24 cellular contexts compared by ENCODE assay signal in genomic region chr10:68103867-68104255, GRCh38. TPM values are rescaled to one million over a fixed set of nuclear protein-coding genes. Genes with fewer than 3 reads are reported as not detected.
DNase-seq lines count a peak whose midpoint lies in the region; ATAC-seq, FAIRE-seq and TF ChIP-seq lines count a peak whose summit lies in the region.
"Had no signal": no experiment of that assay in that cellular context is flagged by ENCODE, and none has a peak within 500 bp of the region (broad histone marks: within the 10 kb centered on the region; RNA-seq: fewer than 3 reads in every experiment).

No MANE protein-coding gene starts in this region.

- TF ChIP-seq CTCF in A549 (IDR thresholded peaks at IDR 0.05) (no peak), HFFc6 (IDR thresholded peaks at IDR 0.05) (no peak), H1 (IDR thresholded peaks at IDR 0.05; ENCODE audit: control extremely low read depth in 1 of 3, insufficient read depth in 1 of 3, low read depth in 1 of 3, low read length in 3 of 3) (no peak), osteocyte (IDR thresholded peaks at IDR 0.05) (no peak)

- H4K8ac ChIP-seq in H1 (ENCODE audit: extremely low read depth, insufficient read depth, low read length): no peak overlapping the region

- H3K27me3 Mint-ChIP-seq in HFFc6 (ENCODE audit: insufficient read depth) (no peaks in the 10 kb centered on the region; the same call in 1 of the 2 replicates), osteocyte (ENCODE audit: unreplicated experiment) (no peaks in the 10 kb centered on the region)

- H3K27me3 ChIP-seq in H1 (replicated peaks in 1 of 4; ENCODE audit: control insufficient read depth in 3 of 4, extremely low read depth in 1 of 4, insufficient read depth in 3 of 4, low read length in 3 of 4): no peaks in the 10 kb centered on the region
- H3K27me3 ChIP-seq in aorta (ENCODE audit: control insufficient read depth in 1 of 2, insufficient read depth in 2 of 2, low read length in 1 of 2): no peaks in the 10 kb centered on the region
- H3K27me3 ChIP-seq: BLaER1, MG63 had no signal

- H2AK5ac ChIP-seq in H1 (ENCODE audit: low read depth, low read length): no peak overlapping the region

- H3K4me3 Mint-ChIP-seq in HFFc6 (peak overlapping the region; percentile 32; the same call in 1 of the 2 replicates), osteocyte (ENCODE audit: unreplicated experiment) (no peak overlapping the region)
- H3K4me3 Mint-ChIP-seq: CD8-positive, alpha-beta T cell; H9 had no signal

- no peak overlapping the region for H4K91ac ChIP-seq in H1 (replicated peaks; ENCODE audit: insufficient read length, low read length)

- no peak overlapping the region for H2BK15ac ChIP-seq in H1 (ENCODE audit: low read length)

- no peaks in the 10 kb centered on the region for H3K23me2 ChIP-seq in H1 (ENCODE audit: low read depth, low read length)

- H3K4me1 Mint-ChIP-seq in HFFc6 (ENCODE audit: low read depth): peaks cover 82% of the 10 kb centered on the region
- peaks cover 62% of the 10 kb centered on the region for H3K4me1 Mint-ChIP-seq in osteocyte (ENCODE audit: unreplicated experiment)
- H3K4me1 Mint-ChIP-seq: H9 had no signal

- H3K9me3 ChIP-seq in A549 (no peaks in the 10 kb centered on the region), H1 (ENCODE audit: insufficient read depth in 2 of 2, low read depth in 1 of 2, low read length in 1 of 2) (no peaks in the 10 kb centered on the region), aorta (ENCODE audit: control insufficient read depth, low read length) (no peaks in the 10 kb centered on the region)
- H3K9me3 ChIP-seq: BLaER1, MG63 had no signal

- TF ChIP-seq POLR2A in A549 (IDR thresholded peaks at IDR 0.05; ENCODE audit: low read length) (no peak), H1 (IDR thresholded peaks at IDR 0.05; ENCODE audit: control extremely low read depth in 1 of 2, low read depth in 2 of 2, low read length in 2 of 2) (no peak)

- no peak overlapping the region for H3K23ac ChIP-seq in H1 (ENCODE audit: insufficient read length)

- H2BK5ac ChIP-seq in H1 (ENCODE audit: low read depth, low read length): no peak overlapping the region

- WGBS in A549 (ENCODE audit: missing lambda C conversion rate): 89% methylated on average over 3 of the region's 3 CpGs
- 93% methylated on average over 3 of the region's 3 CpGs; no CpG with 5 or more reads in 1 of the 2 experiments for WGBS in H1 (ENCODE audit: extremely low coverage in 1 of 2, insufficient coverage in 1 of 2, insufficient read length in 1 of 2, insufficient replicate concordance in 2 of 2, low coverage in 1 of 2, low lambda C conversion rate in 2 of 2, missing lambda C conversion rate in 1 of 2), 2 experiments
- WGBS in aorta, 2 donors: 92 to 94% methylated on average over 3 of the region's 3 CpGs

- intact Hi-C loops in aorta (cut with DNase I): no loop called here

- H4K5ac ChIP-seq in H1 (ENCODE audit: insufficient read length, low read depth, low read length): no peak overlapping the region

- H3K18ac ChIP-seq in H1 (ENCODE audit: extremely low read depth, low read length): no peak overlapping the region

- H2BK20ac ChIP-seq in H1 (ENCODE audit: low read length): no peak overlapping the region

- ATAC-seq in A549 (no peak; a peak in 1 of 6 replicates), aorta (ENCODE audit: low FRiP score) (no peak), HG03025 (IDR thresholded peaks at IDR 0.05; ENCODE audit: low FRiP score, unreplicated experiment) (no peak)
- ATAC-seq: CD8-positive, alpha-beta T cell; HepG2 had no signal

- no peak overlapping the region for H2BK120ac ChIP-seq in H1 (replicated peaks; ENCODE audit: low read depth, low read length)

- no peak overlapping the region for H3K9ac ChIP-seq in H1 (replicated peaks in 1 of 4; ENCODE audit: extremely low read depth in 1 of 4, low read depth in 3 of 4, low read length in 3 of 4)
- H3K9ac ChIP-seq: BLaER1, KMS-11 had no signal

- no peak for TF ChIP-seq RAD21 in A549 (conservative IDR thresholded peaks at IDR 0.05 in 1 of 2, IDR thresholded peaks at IDR 0.05 in 1 of 2)
- TF ChIP-seq RAD21 in H1 (IDR thresholded peaks at IDR 0.05 in 1 of 2, conservative IDR thresholded peaks at IDR 0.05 in 1 of 2; ENCODE audit: low read depth in 2 of 2, low read length in 2 of 2): no peak

- H3K27ac ChIP-seq in A549: peak overlapping the region; percentile 26 to 68; a peak in 5 of 6 replicates
- no peak overlapping the region for H3K27ac ChIP-seq in H1 (ENCODE audit: low read depth, low read length)
- H3K27ac ChIP-seq in aorta (ENCODE audit: low read depth in 1 of 2, low read length in 2 of 2): no peak overlapping the region
- H3K27ac ChIP-seq: BLaER1, KMS-11 had no signal

- H3K4ac ChIP-seq in H1 (replicated peaks; ENCODE audit: insufficient read length, low read depth, low read length): no peak overlapping the region

- no peak for DNase-seq in A549 (ENCODE audit: low read depth in 1 of 2, low spot score in 1 of 2)
- no peak for DNase-seq in HFFc6
- no peak for DNase-seq in H1 (ENCODE audit: low read depth in 1 of 2, low spot score in 2 of 2)
- DNase-seq in osteocyte (ENCODE audit: extremely low spot score, unreplicated experiment): no peak
- DNase-seq in EL: no peak
- no peak for DNase-seq in aorta
- no peak for DNase-seq in DMS 273 (lab: John Stamatoyannopoulos, UW; ENCODE audit: unreplicated experiment)
- DNase-seq: 8988T; CD8-positive, alpha-beta T cell; DND-41; GF-D8; H9; MG63; NCI-H1092; NCI-H2081 treated with DMSO at 0.1 percent for 48 hours; NCI-H524; SHP77 treated with DMSO at 0.1 percent for 48 hours had no signal

- TF ChIP-seq EP300 in A549 (IDR thresholded peaks at IDR 0.05) (no peak), H1 (IDR thresholded peaks at IDR 0.05; ENCODE audit: borderline replicate concordance in 1 of 2, low read depth in 2 of 2, low read length in 2 of 2) (no peak)

- H3K4me2 ChIP-seq in A549: peak overlapping the region; percentile 11; the same call in 1 of the 3 replicates
- H3K4me2 ChIP-seq in H1 (ENCODE audit: insufficient read depth in 1 of 2, low read depth in 2 of 2, low read length in 2 of 2): no peak overlapping the region
- H3K4me2 ChIP-seq: BLaER1, KMS-11 had no signal

- H3K4me1 ChIP-seq in A549 (peaks cover 75% of the 10 kb centered on the region), H1 (replicated peaks in 1 of 4; ENCODE audit: control insufficient read depth in 3 of 4, insufficient read depth in 4 of 4, low read length in 3 of 4) (no peaks in the 10 kb centered on the region), aorta (ENCODE audit: control insufficient read depth in 1 of 2, insufficient read depth in 2 of 2, low read length in 2 of 2) (no peaks in the 10 kb centered on the region)
- H3K4me1 ChIP-seq: BLaER1 had no signal

- POLR2A ChIA-PET in A549 (lab: Yijun Ruan, JAX): no interaction called here
- POLR2A ChIA-PET in H1 (lab: Charles Lee; ENCODE audit: partially characterized antibody): no interaction called here

- H3K4me3 ChIP-seq in A549: no peak overlapping the region
- no peak overlapping the region for H3K4me3 ChIP-seq in H1 (ENCODE audit: extremely low read depth in 1 of 4, insufficient read depth in 2 of 4, low read depth in 3 of 4, low read length in 4 of 4)
- H3K4me3 ChIP-seq in aorta (ENCODE audit: low read length in 2 of 2): no peak overlapping the region
- H3K4me3 ChIP-seq: BLaER1, MG63 had no signal

- no peaks in the 10 kb centered on the region for H4K20me1 ChIP-seq in H1 (replicated peaks in 1 of 2; ENCODE audit: control insufficient read depth in 1 of 2, insufficient read depth in 2 of 2, low read length in 2 of 2)
- H4K20me1 ChIP-seq: BLaER1 had no signal

- no peak overlapping the region for H3K14ac ChIP-seq in H1 (ENCODE audit: insufficient read length)

- H2AFZ ChIP-seq in H1 (ENCODE audit: low read length): peak overlapping the region; percentile 67

- H2BK12ac ChIP-seq in H1 (ENCODE audit: low read depth, low read length): no peak overlapping the region

- no peak overlapping the region for H3K56ac ChIP-seq in H1 (replicated peaks; ENCODE audit: insufficient read length, low read depth, low read length)

- no peaks in the 10 kb centered on the region for H3K79me2 ChIP-seq in H1 (ENCODE audit: control insufficient read depth in 1 of 2, insufficient read depth in 2 of 2, low read length in 2 of 2)

- peaks cover 25% of the 10 kb centered on the region for H3K36me3 Mint-ChIP-seq in HFFc6 (ENCODE audit: low read depth)
- no peaks in the 10 kb centered on the region for H3K36me3 Mint-ChIP-seq in osteocyte (ENCODE audit: unreplicated experiment)
- H3K36me3 Mint-ChIP-seq: CD8-positive, alpha-beta T cell had no signal

- peaks cover 12% of the 10 kb centered on the region; the same call in 1 of the 2 replicates for H3K9me3 Mint-ChIP-seq in HFFc6
- H3K9me3 Mint-ChIP-seq in osteocyte (ENCODE audit: unreplicated experiment): no peaks in the 10 kb centered on the region
- H3K9me3 Mint-ChIP-seq: CD8-positive, alpha-beta T cell; H9 had no signal

- peak overlapping the region; percentile 88 for H3K27ac Mint-ChIP-seq in HFFc6
- H3K27ac Mint-ChIP-seq in osteocyte (ENCODE audit: unreplicated experiment): peak overlapping the region; percentile 46
- H3K27ac Mint-ChIP-seq: CD8-positive, alpha-beta T cell; H9 had no signal

- H3K36me3 ChIP-seq in H1 (ENCODE audit: control insufficient read depth in 2 of 4, insufficient read depth in 4 of 4, low read length in 3 of 4) (no peaks in the 10 kb centered on the region), aorta (ENCODE audit: control insufficient read depth in 1 of 2, insufficient read depth in 2 of 2, low read length in 1 of 2) (no peaks in the 10 kb centered on the region)
- H3K36me3 ChIP-seq: BLaER1 had no signal

- FAIRE-seq in A549 (lab: Jason Lieb, UNC) (peak; percentile 7), H1 (lab: Jason Lieb, UNC) (no peak)
- FAIRE-seq: GM12891, GM18507, HepG2, RCC 7860 had no signal

- CTCF ChIA-PET in A549 (lab: Yijun Ruan, JAX) (interaction anchor here (1.0 to 4.2 kb wide), 2 partner anchors 18 to 52 kb away, joined by 3 to 15 read pairs; no protein-coding TSS in a partner anchor), H1 (lab: Charles Lee; ENCODE audit: partially characterized antibody) (no interaction called here)

- H3K79me1 ChIP-seq in H1 (ENCODE audit: low read depth, low read length): no peaks in the 10 kb centered on the region

RNA-seq across cellular contexts. Expression of gene MYPN, which starts 5.4 kb away (rescaled TPM):
- 2.1 and 2.3 TPM in 2 replicates for polyA plus RNA-seq in A549 (2011; rRNA removed)
- 0.67 and 0.95 TPM in 2 replicates for polyA plus RNA-seq in A549 (2012; cell fraction: cytosol; rRNA removed)
- 1.1 and 1.9 TPM in 2 replicates for polyA plus RNA-seq in A549 (2012; cell fraction: nucleus; rRNA removed)
- 1.5 to 1.8 TPM (median 1.5 TPM) in 3 replicates for polyA plus RNA-seq in A549 (2017; fragmentation: RNase III; extraction: RNeasy Plus Mini Kit Qiagen cat#74134 plus additional on column Dnase treatment)
- 2.3 and 2.6 TPM in 2 replicates for polyA minus RNA-seq in A549 (2011; rRNA and poly(A)+ RNA removed)
- 10 to 100 TPM; 70.3 to 89.1 (median 80.1) TPM for total RNA-seq in HFFc6 (2021; fragmentation: NEBNext Ultra II Directional; extraction: Animal tissue kit (Norgen Biotek cat#: 25700))
- total RNA-seq in H1 (2021; fragmentation: NEBNext Ultra II Directional; extraction: Animal tissue kit (Norgen Biotek cat#: 25700)): not detected in 2 replicates
- not detected in 2 replicates for polyA plus RNA-seq in H1 (2011; rRNA removed)
- not detected for polyA plus RNA-seq in H1 (2011; cell fraction: cytosol; rRNA removed)
- not detected for polyA plus RNA-seq in H1 (2011; cell fraction: nucleus; rRNA removed)
- polyA plus RNA-seq in H1 (2012, experiment 1 of 2): 0.04 TPM in 1 of 4 replicates, not detected in the others
- not detected for polyA plus RNA-seq in H1 (2012, experiment 2 of 2)
- polyA plus RNA-seq in H1 (2013, experiment 1 of 2): 0.02 TPM
- under 0.01 TPM for polyA plus RNA-seq in H1 (2013, experiment 2 of 2)
- polyA minus RNA-seq in H1 (2011; rRNA and poly(A)+ RNA removed): not detected in 2 replicates
- 0.81 TPM for polyA minus RNA-seq in H1 (2011; cell fraction: cytosol; rRNA and poly(A)+ RNA removed)
- not detected for polyA minus RNA-seq in H1 (2011; cell fraction: nucleus; rRNA and poly(A)+ RNA removed)
- total RNA-seq in osteocyte: 1.0 and 1.8 TPM in 2 replicates
- under 1 TPM in 1 of 2 donors, not detected in 1; 0.10 TPM for total RNA-seq in aorta
- polyA plus RNA-seq in aorta: under 1 TPM in 1 of 2 donors, not detected in 1; 0.25 TPM
- total RNA-seq: CD8-positive, alpha-beta T cell; H9; HepG2 had no signal
- polyA plus RNA-seq: HepG2 had no signal

RNA-seq across cellular contexts. Expression of gene HERC4, which starts 28.8 kb away (rescaled TPM):
- polyA plus RNA-seq in A549 (2011; rRNA removed): 40.5 and 51.3 TPM in 2 replicates
- 13.8 and 16.0 TPM in 2 replicates for polyA plus RNA-seq in A549 (2012; cell fraction: cytosol; rRNA removed)
- polyA plus RNA-seq in A549 (2012; cell fraction: nucleus; rRNA removed): 18.3 and 43.5 TPM in 2 replicates
- 42.2 to 53.7 TPM (median 43.2 TPM) in 3 replicates for polyA plus RNA-seq in A549 (2017; fragmentation: RNase III; extraction: RNeasy Plus Mini Kit Qiagen cat#74134 plus additional on column Dnase treatment)
- 25.5 and 29.6 TPM in 2 replicates for polyA minus RNA-seq in A549 (2011; rRNA and poly(A)+ RNA removed)
- total RNA-seq in HFFc6 (2021; fragmentation: NEBNext Ultra II Directional; extraction: Animal tissue kit (Norgen Biotek cat#: 25700)): 100 to 1,000 TPM; 220 to 297 (median 279) TPM
- 39.3 and 44.0 TPM in 2 replicates for total RNA-seq in H1 (2021; fragmentation: NEBNext Ultra II Directional; extraction: Animal tissue kit (Norgen Biotek cat#: 25700))
- polyA plus RNA-seq in H1 (2011; rRNA removed): 5.7 and 7.5 TPM in 2 replicates
- polyA plus RNA-seq in H1 (2011; cell fraction: cytosol; rRNA removed): 12.9 TPM
- 10.1 TPM for polyA plus RNA-seq in H1 (2011; cell fraction: nucleus; rRNA removed)
- polyA plus RNA-seq in H1 (2012, experiment 1 of 2): 11.5 to 27.3 TPM (median 15.4 TPM) in 4 replicates
- 2.5 TPM for polyA plus RNA-seq in H1 (2012, experiment 2 of 2)
- 13.7 TPM for polyA plus RNA-seq in H1 (2013, experiment 1 of 2)
- 13.0 TPM for polyA plus RNA-seq in H1 (2013, experiment 2 of 2)
- polyA minus RNA-seq in H1 (2011; rRNA and poly(A)+ RNA removed): 19.8 and 21.7 TPM in 2 replicates
- 14.8 TPM for polyA minus RNA-seq in H1 (2011; cell fraction: cytosol; rRNA and poly(A)+ RNA removed)
- 40.2 TPM for polyA minus RNA-seq in H1 (2011; cell fraction: nucleus; rRNA and poly(A)+ RNA removed)
- 57.0 and 59.4 TPM in 2 replicates for total RNA-seq in osteocyte
- 100 to 1,000 TPM in 1 of 2 donors, 10 to 100 TPM in 1; 81.9 to 108 TPM for total RNA-seq in aorta
- 10 to 100 TPM in 1 of 2 donors, 1 to 10 TPM in 1; 9.5 to 28.0 TPM for polyA plus RNA-seq in aorta

Comparison
In these comparisons a context has a peak if more than half of its experiments do, and no peak if none do; other contexts are left out.
1. H3K27ac ChIP-seq: peak in A549 (2 of 2); none in H1 (single experiment) and aorta (0 of 2).
2. RNA of gene MYPN, which starts 5.4 kb away (total RNA-seq): 70.3 to 89.1 TPM in HFFc6; 1.0 to 1.8 TPM in osteocyte, 0.10 TPM in aorta and not detected in H1; every median in the first group is over 10 times any median in the second.